In the genomic region with DNA sequence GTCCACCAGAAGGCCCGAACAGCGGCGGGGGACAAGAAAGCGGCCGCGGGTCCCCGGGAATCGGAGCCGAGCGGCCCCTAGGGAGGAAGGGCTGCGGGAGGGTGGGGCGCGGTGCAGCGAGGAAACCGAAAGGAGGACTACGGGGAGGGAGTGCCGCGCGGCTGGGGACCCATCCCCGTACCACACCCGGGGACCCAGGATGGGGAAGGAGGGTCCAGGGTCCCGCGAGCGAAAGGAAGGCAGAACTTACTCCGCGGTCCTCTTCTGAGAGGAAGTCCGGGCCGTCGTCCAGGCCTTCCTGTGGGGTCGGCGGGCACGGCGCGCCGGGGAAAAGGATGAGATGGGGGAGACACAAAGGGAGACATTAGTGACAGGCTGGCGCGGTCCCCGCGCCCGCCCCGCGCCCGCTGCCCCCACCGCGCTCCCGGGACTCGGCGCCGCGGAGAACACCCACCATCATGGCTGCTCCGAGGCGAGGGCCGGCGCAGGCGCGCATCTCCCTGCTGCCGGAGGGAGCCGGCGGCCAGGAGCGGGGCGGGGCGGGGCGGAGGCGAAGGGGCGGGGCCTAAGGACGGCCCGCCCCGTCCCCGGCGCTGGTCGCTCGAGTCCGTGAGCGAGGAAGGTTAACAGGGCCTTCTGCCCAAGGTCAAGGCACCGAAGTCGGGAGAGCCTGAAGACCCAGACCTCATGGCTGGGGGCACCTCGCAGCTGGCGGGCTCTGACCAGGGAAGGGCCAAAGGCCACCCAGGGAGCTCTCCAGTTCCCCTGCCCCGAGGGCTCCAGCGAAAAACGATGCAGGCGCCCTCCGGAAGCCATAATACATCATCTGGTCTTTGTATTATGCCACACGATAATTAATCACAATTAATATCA, we compare ENCODE assay signal across 1 cellular context.
TF ChIP-seq lines count a peak whose summit lies in the region.

TSS of gene SNX6 (minus strand) at position 492 of the 873 bp plus-strand sequence. CDS start at position 460, 32 bp downstream.

TF ChIP-seq in HepG2, 621 proteins besides CTCF, POLR2A, EP300 and RAD21 (continued from another document and continues in another):
- TF ChIP-seq KDM5B (CRISPR knock-in tag; IDR thresholded peaks at IDR 0.05; ENCODE audit: borderline replicate concordance): peak; percentile 94
- TF ChIP-seq HMGXB4 (CRISPR knock-in tag; IDR thresholded peaks at IDR 0.05; ENCODE audit: borderline replicate concordance in 1 of 2, low read depth in 1 of 2): peak; percentile 48 to 97; a peak in 3 of 4 replicates
- TF ChIP-seq SMYD3 (CRISPR knock-in tag; IDR thresholded peaks at IDR 0.05): no peak
- TF ChIP-seq JUND (CRISPR knock-in tag; IDR thresholded peaks at IDR 0.05): peak; percentile 77; the same call in 1 of the 2 replicates
- TF ChIP-seq SALL1 (CRISPR knock-in tag; IDR thresholded peaks at IDR 0.05): peak; percentile 66
- TF ChIP-seq JUNB (CRISPR knock-in tag; IDR thresholded peaks at IDR 0.05; ENCODE audit: borderline replicate concordance): no peak
- TF ChIP-seq ZNF205 (CRISPR knock-in tag; IDR thresholded peaks at IDR 0.05): no peak; the same call in 1 of the 2 replicates
- TF ChIP-seq ZNF451 (CRISPR knock-in tag; IDR thresholded peaks at IDR 0.05): peak; percentile 81
- TF ChIP-seq DDIT3 (CRISPR knock-in tag; IDR thresholded peaks at IDR 0.05): no peak; the same call in 1 of the 2 replicates
- peak; percentile 91; the same call in 1 of the 2 replicates for TF ChIP-seq ZNF773 (CRISPR knock-in tag; IDR thresholded peaks at IDR 0.05; ENCODE audit: borderline replicate concordance)
- peak; percentile 4 for TF ChIP-seq ZNF547 (CRISPR knock-in tag; IDR thresholded peaks at IDR 0.05)
- TF ChIP-seq ZNF460 (CRISPR knock-in tag; IDR thresholded peaks at IDR 0.05; ENCODE audit: borderline replicate concordance): no peak
- no peak for TF ChIP-seq ATF1 (CRISPR knock-in tag; IDR thresholded peaks at IDR 0.05)
- TF ChIP-seq SPEN (CRISPR knock-in tag; IDR thresholded peaks at IDR 0.05; ENCODE audit: low read depth): peak; percentile 72; the same call in 1 of the 2 replicates
- TF ChIP-seq ZNF616 (CRISPR knock-in tag; IDR thresholded peaks at IDR 0.05; ENCODE audit: low read depth): peak; percentile 72
- TF ChIP-seq BCL3 (CRISPR knock-in tag; IDR thresholded peaks at IDR 0.05): no peak; the same call in 1 of the 2 replicates
- TF ChIP-seq ZNF274 (CRISPR knock-in tag; IDR thresholded peaks at IDR 0.05): peak; percentile 94
- TF ChIP-seq ZBTB2 (CRISPR knock-in tag; IDR thresholded peaks at IDR 0.05; ENCODE audit: low read depth): peak; percentile 80; the same call in 1 of the 2 replicates
- 0 out of 2 replicates have a peak, but pooled peaks have one; percentile 10 for TF ChIP-seq HHEX (CRISPR knock-in tag; IDR thresholded peaks at IDR 0.05)
- peak; percentile 83 for TF ChIP-seq HOXA3 (CRISPR knock-in tag; IDR thresholded peaks at IDR 0.05)
- peak; percentile 87; the same call in 1 of the 2 replicates for TF ChIP-seq MAF1 (CRISPR knock-in tag; IDR thresholded peaks at IDR 0.05; ENCODE audit: borderline replicate concordance)
- no peak; the same call in 1 of the 2 replicates for TF ChIP-seq PBX2 (CRISPR knock-in tag; IDR thresholded peaks at IDR 0.05)
- peak; percentile 92 for TF ChIP-seq ERF (CRISPR knock-in tag; IDR thresholded peaks at IDR 0.05)
- TF ChIP-seq SRY (CRISPR knock-in tag; IDR thresholded peaks at IDR 0.05): peak; percentile 96
- TF ChIP-seq BORCS8-MEF2B (CRISPR knock-in tag; IDR thresholded peaks at IDR 0.05): peak; percentile 83
- peak; percentile 95; the same call in 1 of the 2 replicates for TF ChIP-seq ZNF550 (CRISPR knock-in tag; IDR thresholded peaks at IDR 0.05; ENCODE audit: borderline replicate concordance)
- TF ChIP-seq ARNTL (CRISPR knock-in tag; IDR thresholded peaks at IDR 0.05): peak; percentile 83; the same call in 1 of the 2 replicates
- no peak; the same call in 1 of the 2 replicates for TF ChIP-seq ZNF713 (CRISPR knock-in tag; IDR thresholded peaks at IDR 0.05)
- TF ChIP-seq, protein P1, sequence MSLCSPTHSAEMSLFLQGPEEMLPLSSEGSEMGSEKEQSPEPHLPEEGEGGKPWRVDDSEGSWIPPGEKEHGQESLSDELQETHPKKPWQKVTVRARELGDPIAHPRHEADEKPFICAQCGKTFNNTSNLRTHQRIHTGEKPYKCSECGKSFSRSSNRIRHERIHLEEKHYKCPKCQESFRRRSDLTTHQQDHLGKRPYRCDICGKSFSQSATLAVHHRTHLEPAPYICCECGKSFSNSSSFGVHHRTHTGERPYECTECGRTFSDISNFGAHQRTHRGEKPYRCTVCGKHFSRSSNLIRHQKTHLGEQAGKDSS (CRISPR knock-in tag; IDR thresholded peaks at IDR 0.05; ENCODE audit: borderline replicate concordance, low read depth): peak; percentile 82
- TF ChIP-seq JARID2 (CRISPR knock-in tag; IDR thresholded peaks at IDR 0.05; ENCODE audit: insufficient replicate concordance): peak; percentile 13
- TF ChIP-seq ZBTB39 (CRISPR knock-in tag; IDR thresholded peaks at IDR 0.05): no peak; the same call in 1 of the 2 replicates
- TF ChIP-seq MZF1 (CRISPR knock-in tag; IDR thresholded peaks at IDR 0.05; ENCODE audit: borderline replicate concordance): peak; percentile 73; the same call in 1 of the 2 replicates
- peak; percentile 88; the same call in 1 of the 2 replicates for TF ChIP-seq ZNF576 (CRISPR knock-in tag; IDR thresholded peaks at IDR 0.05)
- peak; percentile 89 for TF ChIP-seq ARNT2 (CRISPR knock-in tag; IDR thresholded peaks at IDR 0.05; ENCODE audit: low read depth)
- no peak; the same call in 1 of the 2 replicates for TF ChIP-seq MATR3 (CRISPR knock-in tag; IDR thresholded peaks at IDR 0.05)
- TF ChIP-seq, protein P2, sequence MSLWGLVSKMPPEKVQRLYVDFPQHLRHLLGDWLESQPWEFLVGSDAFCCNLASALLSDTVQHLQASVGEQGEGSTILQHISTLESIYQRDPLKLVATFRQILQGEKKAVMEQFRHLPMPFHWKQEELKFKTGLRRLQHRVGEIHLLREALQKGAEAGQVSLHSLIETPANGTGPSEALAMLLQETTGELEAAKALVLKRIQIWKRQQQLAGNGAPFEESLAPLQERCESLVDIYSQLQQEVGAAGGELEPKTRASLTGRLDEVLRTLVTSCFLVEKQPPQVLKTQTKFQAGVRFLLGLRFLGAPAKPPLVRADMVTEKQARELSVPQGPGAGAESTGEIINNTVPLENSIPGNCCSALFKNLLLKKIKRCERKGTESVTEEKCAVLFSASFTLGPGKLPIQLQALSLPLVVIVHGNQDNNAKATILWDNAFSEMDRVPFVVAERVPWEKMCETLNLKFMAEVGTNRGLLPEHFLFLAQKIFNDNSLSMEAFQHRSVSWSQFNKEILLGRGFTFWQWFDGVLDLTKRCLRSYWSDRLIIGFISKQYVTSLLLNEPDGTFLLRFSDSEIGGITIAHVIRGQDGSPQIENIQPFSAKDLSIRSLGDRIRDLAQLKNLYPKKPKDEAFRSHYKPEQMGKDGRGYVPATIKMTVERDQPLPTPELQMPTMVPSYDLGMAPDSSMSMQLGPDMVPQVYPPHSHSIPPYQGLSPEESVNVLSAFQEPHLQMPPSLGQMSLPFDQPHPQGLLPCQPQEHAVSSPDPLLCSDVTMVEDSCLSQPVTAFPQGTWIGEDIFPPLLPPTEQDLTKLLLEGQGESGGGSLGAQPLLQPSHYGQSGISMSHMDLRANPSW (CRISPR knock-in tag; IDR thresholded peaks at IDR 0.05; ENCODE audit: borderline replicate concordance): peak; percentile 12; the same call in 1 of the 2 replicates
- peak; percentile 43; the same call in 1 of the 2 replicates for TF ChIP-seq ZNF143 (CRISPR knock-in tag; IDR thresholded peaks at IDR 0.05)
- peak; percentile 83 for TF ChIP-seq AKAP8 (CRISPR knock-in tag; IDR thresholded peaks at IDR 0.05)
- TF ChIP-seq, protein P3, sequence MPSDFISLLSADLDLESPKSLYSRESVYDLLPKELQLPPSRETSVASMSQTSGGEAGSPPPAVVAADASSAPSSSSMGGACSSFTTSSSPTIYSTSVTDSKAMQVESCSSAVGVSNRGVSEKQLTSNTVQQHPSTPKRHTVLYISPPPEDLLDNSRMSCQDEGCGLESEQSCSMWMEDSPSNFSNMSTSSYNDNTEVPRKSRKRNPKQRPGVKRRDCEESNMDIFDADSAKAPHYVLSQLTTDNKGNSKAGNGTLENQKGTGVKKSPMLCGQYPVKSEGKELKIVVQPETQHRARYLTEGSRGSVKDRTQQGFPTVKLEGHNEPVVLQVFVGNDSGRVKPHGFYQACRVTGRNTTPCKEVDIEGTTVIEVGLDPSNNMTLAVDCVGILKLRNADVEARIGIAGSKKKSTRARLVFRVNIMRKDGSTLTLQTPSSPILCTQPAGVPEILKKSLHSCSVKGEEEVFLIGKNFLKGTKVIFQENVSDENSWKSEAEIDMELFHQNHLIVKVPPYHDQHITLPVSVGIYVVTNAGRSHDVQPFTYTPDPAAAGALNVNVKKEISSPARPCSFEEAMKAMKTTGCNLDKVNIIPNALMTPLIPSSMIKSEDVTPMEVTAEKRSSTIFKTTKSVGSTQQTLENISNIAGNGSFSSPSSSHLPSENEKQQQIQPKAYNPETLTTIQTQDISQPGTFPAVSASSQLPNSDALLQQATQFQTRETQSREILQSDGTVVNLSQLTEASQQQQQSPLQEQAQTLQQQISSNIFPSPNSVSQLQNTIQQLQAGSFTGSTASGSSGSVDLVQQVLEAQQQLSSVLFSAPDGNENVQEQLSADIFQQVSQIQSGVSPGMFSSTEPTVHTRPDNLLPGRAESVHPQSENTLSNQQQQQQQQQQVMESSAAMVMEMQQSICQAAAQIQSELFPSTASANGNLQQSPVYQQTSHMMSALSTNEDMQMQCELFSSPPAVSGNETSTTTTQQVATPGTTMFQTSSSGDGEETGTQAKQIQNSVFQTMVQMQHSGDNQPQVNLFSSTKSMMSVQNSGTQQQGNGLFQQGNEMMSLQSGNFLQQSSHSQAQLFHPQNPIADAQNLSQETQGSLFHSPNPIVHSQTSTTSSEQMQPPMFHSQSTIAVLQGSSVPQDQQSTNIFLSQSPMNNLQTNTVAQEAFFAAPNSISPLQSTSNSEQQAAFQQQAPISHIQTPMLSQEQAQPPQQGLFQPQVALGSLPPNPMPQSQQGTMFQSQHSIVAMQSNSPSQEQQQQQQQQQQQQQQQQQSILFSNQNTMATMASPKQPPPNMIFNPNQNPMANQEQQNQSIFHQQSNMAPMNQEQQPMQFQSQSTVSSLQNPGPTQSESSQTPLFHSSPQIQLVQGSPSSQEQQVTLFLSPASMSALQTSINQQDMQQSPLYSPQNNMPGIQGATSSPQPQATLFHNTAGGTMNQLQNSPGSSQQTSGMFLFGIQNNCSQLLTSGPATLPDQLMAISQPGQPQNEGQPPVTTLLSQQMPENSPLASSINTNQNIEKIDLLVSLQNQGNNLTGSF (CRISPR knock-in tag; IDR thresholded peaks at IDR 0.05): peak; percentile 95
